ENCODE assay signal across 8 cellular contexts in the genomic region with DNA sequence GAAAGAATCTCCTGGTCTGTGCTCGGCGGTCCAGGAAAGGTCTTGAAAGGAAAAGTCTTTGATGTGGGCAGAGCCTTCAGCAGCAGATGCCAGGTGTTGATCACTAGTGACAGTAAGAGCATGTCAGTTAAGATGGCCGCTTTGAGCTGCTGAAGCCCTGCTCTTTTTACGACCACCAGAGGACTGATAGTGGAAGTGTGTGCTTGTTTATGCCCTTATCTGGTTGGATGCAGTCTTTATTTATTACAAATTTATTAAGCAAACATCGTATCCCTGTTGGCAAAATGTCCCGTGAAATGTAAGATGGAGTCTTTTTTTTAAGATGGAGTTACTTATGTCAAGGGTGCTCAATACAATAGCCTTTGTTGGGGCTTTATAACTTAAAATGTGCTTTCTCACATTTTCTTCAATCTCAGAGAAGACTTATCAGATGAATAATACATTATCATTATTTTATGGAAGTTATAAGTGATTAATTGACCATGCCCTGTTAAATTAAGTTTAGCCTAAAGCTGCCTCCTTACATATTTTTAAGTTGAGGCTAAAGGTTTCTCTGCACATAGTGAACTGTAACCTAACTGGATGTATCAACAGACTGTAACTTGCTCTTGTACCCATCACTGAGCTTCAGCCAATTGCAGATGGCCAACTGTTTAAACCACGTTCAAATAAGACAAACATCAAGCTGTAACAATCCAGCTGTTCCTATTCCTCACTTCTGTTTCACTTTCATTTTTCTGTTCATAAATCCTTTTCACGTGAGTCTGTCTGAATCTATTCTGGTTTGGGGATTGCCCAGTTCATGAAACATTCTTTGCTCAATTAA.
DNase-seq lines count a peak whose midpoint lies in the region; ATAC-seq lines count a peak whose summit lies in the region.

No MANE protein-coding gene starts in this region.

- 51% methylated on average over 8 of the region's 8 CpGs for WGBS in right cardiac atrium

- no peaks in the 10 kb centered on the region for H3K4me1 ChIP-seq in right cardiac atrium (ENCODE audit: control insufficient read depth, insufficient read depth, low read length)

- peak overlapping the region; percentile 64 for H3K4me3 Mint-ChIP-seq in activated naive CD4-positive, alpha-beta T cell treated with anti-CD3 and anti-CD28 coated beads, Interleukin-2, amount 10 ng/mL, durations not matched to agents 7 days and 5 days
- peak overlapping the region; percentile 46 for H3K4me3 Mint-ChIP-seq in activated T-helper 1 cell treated with anti-CD3 and anti-CD28 coated beads, Interleukin-12 subunit alpha, Interleukin-12 subunit beta, Interleukin-2, Interleukin-4 antibody, amounts not matched to agents 30 ng/mL and 10 ng/mL and 1 ng/mL, durations not matched to agents 14 hours and 24 hours and 36 hours

- intact Hi-C loops in activated T-helper 1 cell treated with anti-CD3 and anti-CD28 coated beads, Interleukin-12 subunit alpha, Interleukin-12 subunit beta, Interleukin-2, Interleukin-4 antibody, amounts not matched to agents 30 ng/mL and 10 ng/mL and 1 ng/mL, durations not matched to agents 14 hours and 24 hours and 36 hours (cut with micrococcal nuclease), result no loop called here
- intact Hi-C loops in right cardiac atrium (cut with DNase I), result no loop called here
- intact Hi-C loops in left ventricle myocardium superior (cut with micrococcal nuclease), result no loop called here

- H3K27me3 Mint-ChIP-seq in activated naive CD4-positive, alpha-beta T cell treated with anti-CD3 and anti-CD28 coated beads, Interleukin-2, amount 10 ng/mL, durations not matched to agents 7 days and 5 days, result no peaks in the 10 kb centered on the region
- no peaks in the 10 kb centered on the region for H3K27me3 Mint-ChIP-seq in activated T-helper 1 cell treated with anti-CD3 and anti-CD28 coated beads, Interleukin-12 subunit alpha, Interleukin-12 subunit beta, Interleukin-2, Interleukin-4 antibody, amounts not matched to agents 30 ng/mL and 10 ng/mL and 1 ng/mL, durations not matched to agents 14 hours and 24 hours and 36 hours (ENCODE audit: insufficient read depth)

- H3K4me3 ChIP-seq in right cardiac atrium (ENCODE audit: low read length), result no peak overlapping the region

- H3K27me3 ChIP-seq in right cardiac atrium (ENCODE audit: control insufficient read depth, insufficient read depth), result no peaks in the 10 kb centered on the region

- CTCF ChIA-PET in activated naive CD4-positive, alpha-beta T cell treated with anti-CD3 and anti-CD28 coated beads, Interleukin-2, amount 10 ng/mL, durations not matched to agents 7 days and 5 days (lab: Charles Lee), result interaction anchor here (1.5 to 2.0 kb wide), 3 partner anchors 20 to 108 kb away, joined by 4 to 10 read pairs (median 4); partner anchors contain the start of gene CCDC71L

- H3K36me3 Mint-ChIP-seq in activated naive CD4-positive, alpha-beta T cell treated with anti-CD3 and anti-CD28 coated beads, Interleukin-2, amount 10 ng/mL, durations not matched to agents 7 days and 5 days, result no peaks in the 10 kb centered on the region
- peaks cover 10% of the 10 kb centered on the region for H3K36me3 Mint-ChIP-seq in activated T-helper 1 cell treated with anti-CD3 and anti-CD28 coated beads, Interleukin-12 subunit alpha, Interleukin-12 subunit beta, Interleukin-2, Interleukin-4 antibody, amounts not matched to agents 30 ng/mL and 10 ng/mL and 1 ng/mL, durations not matched to agents 14 hours and 24 hours and 36 hours (ENCODE audit: low read depth)

- H3K27ac ChIP-seq in right cardiac atrium (ENCODE audit: low read length), result no peak overlapping the region

- H3K9me3 Mint-ChIP-seq in activated naive CD4-positive, alpha-beta T cell treated with anti-CD3 and anti-CD28 coated beads, Interleukin-2, amount 10 ng/mL, durations not matched to agents 7 days and 5 days, result no peaks in the 10 kb centered on the region
- H3K9me3 Mint-ChIP-seq in activated T-helper 1 cell treated with anti-CD3 and anti-CD28 coated beads, Interleukin-12 subunit alpha, Interleukin-12 subunit beta, Interleukin-2, Interleukin-4 antibody, amounts not matched to agents 30 ng/mL and 10 ng/mL and 1 ng/mL, durations not matched to agents 14 hours and 24 hours and 36 hours, result peaks cover 5% of the 10 kb centered on the region

- no peaks in the 10 kb centered on the region for H3K9me3 ChIP-seq in right cardiac atrium (ENCODE audit: control insufficient read depth, low read length)

- peaks cover 23% of the 10 kb centered on the region for H3K4me1 Mint-ChIP-seq in activated naive CD4-positive, alpha-beta T cell treated with anti-CD3 and anti-CD28 coated beads, Interleukin-2, amount 10 ng/mL, durations not matched to agents 7 days and 5 days
- peaks cover 53% of the 10 kb centered on the region for H3K4me1 Mint-ChIP-seq in activated T-helper 1 cell treated with anti-CD3 and anti-CD28 coated beads, Interleukin-12 subunit alpha, Interleukin-12 subunit beta, Interleukin-2, Interleukin-4 antibody, amounts not matched to agents 30 ng/mL and 10 ng/mL and 1 ng/mL, durations not matched to agents 14 hours and 24 hours and 36 hours (ENCODE audit: low read depth)

- peak overlapping the region; percentile 81 for H3K27ac Mint-ChIP-seq in activated naive CD4-positive, alpha-beta T cell treated with anti-CD3 and anti-CD28 coated beads, Interleukin-2, amount 10 ng/mL, durations not matched to agents 7 days and 5 days
- H3K27ac Mint-ChIP-seq in activated T-helper 1 cell treated with anti-CD3 and anti-CD28 coated beads, Interleukin-12 subunit alpha, Interleukin-12 subunit beta, Interleukin-2, Interleukin-4 antibody, amounts not matched to agents 30 ng/mL and 10 ng/mL and 1 ng/mL, durations not matched to agents 14 hours and 24 hours and 36 hours, result peak overlapping the region; percentile 73

- peak; percentile 28 for DNase-seq in activated naive CD4-positive, alpha-beta T cell treated with anti-CD3 and anti-CD28 coated beads, Interleukin-2, amount 10 ng/mL, durations not matched to agents 7 days and 5 days
- no peak for DNase-seq in activated naive CD4-positive, alpha-beta T cell treated with anti-CD3 and anti-CD28 coated beads, Interleukin-2, amount 50 U/mL, for 16 hours
- no peak for DNase-seq in activated T-helper 1 cell treated with anti-CD3 and anti-CD28 coated beads, Interleukin-12 subunit alpha, Interleukin-12 subunit beta, Interleukin-2, Interleukin-4 antibody, amounts not matched to agents 30 ng/mL and 10 ng/mL and 1 ng/mL, durations not matched to agents 14 hours and 24 hours and 36 hours (ENCODE audit: low spot score)
- peak; percentile 34 for DNase-seq in non-pigmented ciliary epithelial cell (ENCODE audit: low read depth)
- no peak for DNase-seq in right cardiac atrium
- no peak for DNase-seq in NCI-H146 (lab: John Stamatoyannopoulos, UW)
- no peak for DNase-seq in left ventricle myocardium superior

- peak; percentile 46 for ATAC-seq in HG03060 (IDR thresholded peaks at IDR 0.05; ENCODE audit: low read depth, unreplicated experiment)
- ATAC-seq in right cardiac atrium, result no peak
- ATAC-seq in left ventricle myocardium superior, result no peak

Comparison
In these comparisons a context has a peak if more than half of its experiments do, and no peak if none do; other contexts are left out.
1. DNase-seq: peak in activated naive CD4-positive, alpha-beta T cell treated with anti-CD3 and anti-CD28 coated beads, Interleukin-2, amount 10 ng/mL, durations not matched to agents 7 days and 5 days (single experiment) and non-pigmented ciliary epithelial cell (single experiment); none in activated naive CD4-positive, alpha-beta T cell treated with anti-CD3 and anti-CD28 coated beads, Interleukin-2, amount 50 U/mL, for 16 hours (single experiment), activated T-helper 1 cell treated with anti-CD3 and anti-CD28 coated beads, Interleukin-12 subunit alpha, Interleukin-12 subunit beta, Interleukin-2, Interleukin-4 antibody, amounts not matched to agents 30 ng/mL and 10 ng/mL and 1 ng/mL, durations not matched to agents 14 hours and 24 hours and 36 hours (single experiment), right cardiac atrium (0 of 3), NCI-H146 (single experiment) and left ventricle myocardium superior (single experiment).